Comparison of ENCODE assay signal across 10 cellular contexts in the genomic region with DNA sequence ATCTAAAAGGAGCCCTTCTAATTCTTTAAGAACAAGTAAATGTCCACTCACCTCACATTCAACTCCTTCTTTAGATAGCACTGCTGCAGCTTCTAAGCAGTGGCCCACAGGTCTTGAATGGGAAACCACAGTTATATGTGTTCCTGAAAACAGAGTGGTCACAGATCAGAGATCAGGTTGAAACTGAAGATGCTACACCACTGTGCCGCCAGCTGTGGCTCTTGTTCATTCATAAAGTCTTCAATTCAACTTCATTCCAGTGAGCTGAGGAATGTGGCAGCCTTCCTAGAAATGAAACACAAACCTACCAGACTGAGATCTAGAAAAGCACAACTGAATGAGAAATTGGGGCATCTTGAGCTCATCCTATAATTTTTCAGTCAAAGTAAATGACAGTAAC. TPM values are rescaled to one million over a fixed set of nuclear protein-coding genes. Genes with fewer than 3 reads are reported as not detected.
A peak's percentile ranks its signal among the peaks of the same experiment; 100 is the strongest.
DNase-seq lines count a peak whose midpoint lies in the region; ATAC-seq lines count a peak whose summit lies in the region.
"Had no signal": no experiment of that assay in that cellular context is flagged by ENCODE, and none has a peak within 500 bp of the region (broad histone marks: within the 10 kb centered on the region; RNA-seq: fewer than 3 reads in every experiment).

No MANE protein-coding gene starts in this region.

- H3F3A ChIP-seq in GM23248 (ENCODE audit: insufficient read depth), result peaks cover 48% of the 10 kb centered on the region

- no peaks in the 10 kb centered on the region for H4K20me1 ChIP-seq in GM23248 (ENCODE audit: insufficient read depth)

- peaks cover 64% of the 10 kb centered on the region for H3K36me3 ChIP-seq in GM23248 (ENCODE audit: low read depth)

- in situ Hi-C loops in GM23248 (cut with MboI), result no loop called here

- peaks cover 20% of the 10 kb centered on the region for H3K4me1 ChIP-seq in GM23248 (ENCODE audit: insufficient read depth)

- peak; percentile 51 for ATAC-seq in GM19043 (IDR thresholded peaks at IDR 0.05; ENCODE audit: low read depth, unreplicated experiment)
- peak; percentile 33 for ATAC-seq in HG03521 (IDR thresholded peaks at IDR 0.05; ENCODE audit: unreplicated experiment)
- no peak for ATAC-seq in HG03045 (IDR thresholded peaks at IDR 0.05; ENCODE audit: unreplicated experiment)
- no peak for ATAC-seq in activated T-cell treated with anti-CD3 and anti-CD28 coated beads, Interleukin-2, amount 50 U/mL, for 72 hours (replicated peaks in 1 of 2)

- H3K27ac Mint-ChIP-seq in activated T-cell treated with anti-CD3 and anti-CD28 coated beads, Interleukin-2, amount 50 U/mL, for 72 hours, result no peak overlapping the region
- H3K27ac Mint-ChIP-seq: activated CD4-positive, alpha-beta T cell treated with anti-CD3 and anti-CD28 coated beads, Interleukin-2, amount 10 ng/mL, durations not matched to agents 24 days and 14 days had no signal

- H2AFZ ChIP-seq in GM23248, result no peak overlapping the region

- H3K9ac ChIP-seq in GM23248, result no peak overlapping the region

- no peaks in the 10 kb centered on the region for H3K27me3 Mint-ChIP-seq in activated T-cell treated with anti-CD3 and anti-CD28 coated beads, Interleukin-2, amount 50 U/mL, for 72 hours (ENCODE audit: low read depth)
- H3K27me3 Mint-ChIP-seq: activated CD4-positive, alpha-beta T cell treated with anti-CD3 and anti-CD28 coated beads, Interleukin-2, amount 10 ng/mL, durations not matched to agents 24 days and 14 days had no signal

- H3K4me3 ChIP-seq in GM23248, result no peak overlapping the region

- H3K9me2 ChIP-seq in GM23248 (ENCODE audit: insufficient read depth), result no peaks in the 10 kb centered on the region

- no peaks in the 10 kb centered on the region for H3K27me3 ChIP-seq in GM23248 (replicated peaks; ENCODE audit: insufficient read depth)

- H3K9me3 ChIP-seq in GM23248 (ENCODE audit: low read depth), result no peaks in the 10 kb centered on the region

- H3K27ac ChIP-seq in GM23248, result no peak overlapping the region
- H3K27ac ChIP-seq: epithelial cell of prostate had no signal

- no peak overlapping the region for H3K4me3 Mint-ChIP-seq in activated T-cell treated with anti-CD3 and anti-CD28 coated beads, Interleukin-2, amount 50 U/mL, for 72 hours
- H3K4me3 Mint-ChIP-seq: activated CD4-positive, alpha-beta T cell treated with anti-CD3 and anti-CD28 coated beads, Interleukin-2, amount 10 ng/mL, durations not matched to agents 24 days and 14 days had no signal

- peaks cover 26% of the 10 kb centered on the region for H3K79me2 ChIP-seq in GM23248 (ENCODE audit: insufficient read depth)

- DNase-seq in GM23248 (peak; percentile 54), renal cortical epithelial cell (ENCODE audit: low read depth) (peak; percentile 66), SHP77 treated with DMSO at 0.1 percent for 48 hours (lab: John Stamatoyannopoulos, UW) (no peak)
- no peak for DNase-seq in activated T-cell treated with anti-CD3 and anti-CD28 coated beads, Interleukin-2, amount 50 U/mL, for 72 hours
- DNase-seq: activated CD4-positive, alpha-beta T cell treated with anti-CD3 and anti-CD28 coated beads, Interleukin-2, amount 10 ng/mL, durations not matched to agents 24 days and 14 days; DMS79 treated with DMSO at 0.1 percent for 48 hours had no signal

- H3K36me3 Mint-ChIP-seq in activated T-cell treated with anti-CD3 and anti-CD28 coated beads, Interleukin-2, amount 50 U/mL, for 72 hours (ENCODE audit: insufficient read depth in 2 of 2), result peaks cover 4 to 29% of the 10 kb centered on the region in 2 donors

- 0% methylated on average over 1 of the region's 1 CpG for WGBS in GM23248 (ENCODE audit: low coverage in 1 of 2, low lambda C conversion rate in 2 of 2, missing lambda C conversion rate in 2 of 2), 2 experiments

- H3K4me1 Mint-ChIP-seq in activated T-cell treated with anti-CD3 and anti-CD28 coated beads, Interleukin-2, amount 50 U/mL, for 72 hours (ENCODE audit: low read depth), result peaks cover 35% of the 10 kb centered on the region

- H3K4me2 ChIP-seq in GM23248 (ENCODE audit: unreplicated experiment), result no peak overlapping the region

- H3K9me3 Mint-ChIP-seq in activated T-cell treated with anti-CD3 and anti-CD28 coated beads, Interleukin-2, amount 50 U/mL, for 72 hours, result no peaks in the 10 kb centered on the region
- H3K9me3 Mint-ChIP-seq: activated CD4-positive, alpha-beta T cell treated with anti-CD3 and anti-CD28 coated beads, Interleukin-2, amount 10 ng/mL, durations not matched to agents 24 days and 14 days had no signal

RNA-seq across cellular contexts. Expression of a gene that starts 4.0 kb away (rescaled TPM):
- 108 and 110 TPM in 2 replicates for total RNA-seq in GM23248 (2014; rRNA removed; shearing (Covaris generic))
- polyA plus RNA-seq in GM23248 (2016; fragmentation: Nextera tagmentation; extraction: Ambion mirVana), result 119 and 126 TPM in 2 replicates
- 126 and 207 TPM in 2 replicates for total RNA-seq in renal cortical epithelial cell
- total RNA-seq in activated T-cell treated with anti-CD3 and anti-CD28 coated beads, Interleukin-2, amount 50 U/mL, for 72 hours, result 10 to 100 TPM; 36.9 to 40.5 TPM

Comparison
In these comparisons a context has a peak if more than half of its experiments do, and no peak if none do; other contexts are left out.
1. ATAC-seq: peak in GM19043 (single experiment) and HG03521 (single experiment); none in HG03045 (single experiment) and activated T-cell treated with anti-CD3 and anti-CD28 coated beads, Interleukin-2, amount 50 U/mL, for 72 hours (0 of 2).
2. DNase-seq: peak in GM23248 (single experiment) and renal cortical epithelial cell (single experiment); none in SHP77 treated with DMSO at 0.1 percent for 48 hours (single experiment) and activated T-cell treated with anti-CD3 and anti-CD28 coated beads, Interleukin-2, amount 50 U/mL, for 72 hours (0 of 2).